In the genomic region with DNA sequence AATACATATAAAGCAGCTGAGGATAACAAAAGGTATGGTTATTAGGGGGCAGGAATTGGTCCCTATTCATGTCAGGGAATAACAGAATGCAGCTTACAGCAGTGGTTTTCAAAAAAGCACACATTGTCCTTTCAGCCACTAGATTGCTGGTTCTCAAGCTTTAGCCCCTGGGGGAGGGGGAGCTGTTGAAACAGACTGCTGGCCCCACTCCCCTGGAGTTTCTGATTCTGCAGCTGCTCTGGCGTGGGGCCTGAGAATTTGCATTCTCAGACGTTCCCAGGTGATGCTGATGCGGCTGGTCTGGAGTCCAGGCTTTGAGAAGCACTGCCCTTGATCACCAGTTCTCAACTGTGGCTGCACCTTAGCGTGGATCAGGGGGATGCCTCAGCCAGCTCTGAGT, we compare ENCODE assay signal across 25 cellular contexts.
"Had no signal": no experiment of that assay in that cellular context is flagged by ENCODE, and none has a peak within 500 bp of the region (broad histone marks: within the 10 kb centered on the region; RNA-seq: fewer than 3 reads in every experiment).

No MANE protein-coding gene starts in this region.

- H3K27me3 ChIP-seq: adrenal gland, breast epithelium, colonic mucosa, gastrocnemius medialis, right atrium auricular region had no signal

- H3K36me3 Mint-ChIP-seq: activated naive CD8-positive, alpha-beta T cell; natural killer cell treated with Interleukin-12 subunit alpha and Interleukin-12 subunit beta and Interleukin-15 and Interleukin-18, amount 100 ng/mL, for 72 hours; T-cell had no signal

- H3K4me3 Mint-ChIP-seq: activated CD8-positive, alpha-beta T cell treated with anti-CD3 and anti-CD28 coated beads, Interleukin-2, amount 10 ng/mL, durations not matched to agents 7 days and 5 days; activated naive CD8-positive, alpha-beta T cell; activated T-helper 17 cell treated with anti-CD3 and anti-CD28 coated beads, Interleukin-2, amount 50 U/mL, for 72 hours; central memory CD8-positive, alpha-beta T cell; natural killer cell treated with Interleukin-12 subunit alpha and Interleukin-12 subunit beta and Interleukin-15 and Interleukin-18, amount 100 ng/mL, for 72 hours; T-cell; T-helper 2 cell treated with Interferon-gamma antibody and Interleukin-4, amounts not matched to agents 5 μg/mL and 100 μg/mL, for 36 hours had no signal

- H3K4me3 ChIP-seq: adrenal gland, breast epithelium, colonic mucosa, esophagus squamous epithelium, gastrocnemius medialis, heart right ventricle, lower lobe of right lung, right atrium auricular region had no signal

- DNase-seq: activated CD4-positive, alpha-beta T cell treated with anti-CD3 and anti-CD28 coated beads, Interleukin-2, amount 50 U/mL, for 1 hour; activated CD8-positive, alpha-beta T cell treated with anti-CD3 and anti-CD28 coated beads, Interleukin-2, amount 10 ng/mL, durations not matched to agents 7 days and 5 days; activated naive CD4-positive, alpha-beta T cell; activated T-cell treated with anti-CD3 and anti-CD28 coated beads, Interleukin-2, amount 50 U/mL, for 1 hour; colonic mucosa; esophagus squamous epithelium; gastrocnemius medialis; heart right ventricle; lower lobe of right lung; occipital lobe; stimulated activated CD4-positive, alpha-beta T cell treated with anti-CD3 and anti-CD28 coated beads, Interleukin-12 subunit alpha, Interleukin-12 subunit beta, amount 100 ng/mL, for 4 hours; stimulated activated CD4-positive, alpha-beta T cell treated with anti-CD3 and anti-CD28 coated beads, Interleukin-1b, Interleukin-23, amount 100 ng/mL, for 48 hours; T-cell had no signal

- H3K27ac ChIP-seq: adrenal gland, colonic mucosa, gastrocnemius medialis, lower lobe of right lung, right atrium auricular region, VCaP had no signal

- H3K27ac Mint-ChIP-seq: activated CD8-positive, alpha-beta T cell treated with anti-CD3 and anti-CD28 coated beads, Interleukin-2, amount 10 ng/mL, durations not matched to agents 7 days and 5 days; activated naive CD8-positive, alpha-beta T cell; activated T-helper 17 cell treated with anti-CD3 and anti-CD28 coated beads, Interleukin-2, amount 50 U/mL, for 72 hours; natural killer cell treated with Interleukin-12 subunit alpha and Interleukin-12 subunit beta and Interleukin-15 and Interleukin-18, amount 100 ng/mL, for 72 hours; T-cell; T-helper 2 cell treated with Interferon-gamma antibody and Interleukin-4, amounts not matched to agents 5 μg/mL and 100 μg/mL, for 36 hours had no signal

- H3K36me3 ChIP-seq: adrenal gland, breast epithelium, colonic mucosa, esophagus squamous epithelium, gastrocnemius medialis, heart right ventricle, lower lobe of right lung, right atrium auricular region had no signal

- H3K9me3 ChIP-seq: adrenal gland, breast epithelium, colonic mucosa, esophagus squamous epithelium, gastrocnemius medialis, heart right ventricle, lower lobe of right lung, right atrium auricular region had no signal

- ATAC-seq: activated CD4-positive, CD25-positive, alpha-beta regulatory T cell treated with anti-CD3 and anti-CD28 coated beads, Interleukin-2, amount 50 U/mL, for 24 hours; activated CD8-positive, alpha-beta T cell treated with anti-CD3 and anti-CD28 coated beads, Interleukin-2, amount 10 ng/mL, durations not matched to agents 7 days and 5 days; activated T-helper 17 cell treated with anti-CD3 and anti-CD28 coated beads, Interleukin-2, amount 50 U/mL, for 72 hours; gastrocnemius medialis; heart right ventricle; left lobe of liver; lower lobe of right lung; natural killer cell treated with Interleukin-12 subunit alpha and Interleukin-12 subunit beta and Interleukin-15 and Interleukin-18, amount 100 ng/mL, for 72 hours; SK-N-SH treated with all-trans-retinoic acid at 6 μM for 48 hours; T-cell had no signal

- H3K9me3 Mint-ChIP-seq: activated T-helper 17 cell treated with anti-CD3 and anti-CD28 coated beads, Interleukin-2, amount 50 U/mL, for 72 hours; central memory CD8-positive, alpha-beta T cell; natural killer cell treated with Interleukin-12 subunit alpha and Interleukin-12 subunit beta and Interleukin-15 and Interleukin-18, amount 100 ng/mL, for 72 hours; T-cell; T-helper 2 cell treated with Interferon-gamma antibody and Interleukin-4, amounts not matched to agents 5 μg/mL and 100 μg/mL, for 36 hours had no signal
